Comparison of ENCODE assay signal across 1 cellular context in genomic region chr18:33034212-33034611, GRCh38.
TF ChIP-seq lines count a peak whose summit lies in the region.

No MANE protein-coding gene starts in this region.

TF ChIP-seq in HEK293, 187 proteins besides CTCF, POLR2A, EP300 and RAD21 (continued from another document):
- TF ChIP-seq, protein P1, sequence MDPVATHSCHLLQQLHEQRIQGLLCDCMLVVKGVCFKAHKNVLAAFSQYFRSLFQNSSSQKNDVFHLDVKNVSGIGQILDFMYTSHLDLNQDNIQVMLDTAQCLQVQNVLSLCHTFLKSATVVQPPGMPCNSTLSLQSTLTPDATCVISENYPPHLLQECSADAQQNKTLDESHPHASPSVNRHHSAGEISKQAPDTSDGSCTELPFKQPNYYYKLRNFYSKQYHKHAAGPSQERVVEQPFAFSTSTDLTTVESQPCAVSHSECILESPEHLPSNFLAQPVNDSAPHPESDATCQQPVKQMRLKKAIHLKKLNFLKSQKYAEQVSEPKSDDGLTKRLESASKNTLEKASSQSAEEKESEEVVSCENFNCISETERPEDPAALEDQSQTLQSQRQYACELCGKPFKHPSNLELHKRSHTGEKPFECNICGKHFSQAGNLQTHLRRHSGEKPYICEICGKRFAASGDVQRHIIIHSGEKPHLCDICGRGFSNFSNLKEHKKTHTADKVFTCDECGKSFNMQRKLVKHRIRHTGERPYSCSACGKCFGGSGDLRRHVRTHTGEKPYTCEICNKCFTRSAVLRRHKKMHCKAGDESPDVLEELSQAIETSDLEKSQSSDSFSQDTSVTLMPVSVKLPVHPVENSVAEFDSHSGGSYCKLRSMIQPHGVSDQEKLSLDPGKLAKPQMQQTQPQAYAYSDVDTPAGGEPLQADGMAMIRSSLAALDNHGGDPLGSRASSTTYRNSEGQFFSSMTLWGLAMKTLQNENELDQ (tag by site-specific recombination; IDR thresholded peaks at IDR 0.05; ENCODE audit: low read depth), result no peak
- TF ChIP-seq ZBTB17 (tag by site-specific recombination; IDR thresholded peaks at IDR 0.05) (no peak), ZNF174 (tag by site-specific recombination; IDR thresholded peaks at IDR 0.05) (no peak), OSR2 (tag by site-specific recombination; IDR thresholded peaks at IDR 0.05) (no peak)
